Comparison of ENCODE assay signal across 1 cellular context in genomic region chr10:88843171-88843570, GRCh38.
A peak's percentile ranks its signal among the peaks of the same experiment; 100 is the strongest.
TF ChIP-seq lines count a peak whose summit lies in the region.

No MANE protein-coding gene starts in this region.

TF ChIP-seq in GM12878, 131 proteins besides CTCF, POLR2A, EP300 and RAD21:
- no peak for TF ChIP-seq ZSCAN29 (IDR thresholded peaks at IDR 0.05)
- TF ChIP-seq RUNX3 (IDR thresholded peaks at IDR 0.05; ENCODE audit: low read length) = peak; percentile 71
- TF ChIP-seq IKZF2 (IDR thresholded peaks at IDR 0.05) = peak; percentile 57 to 61; a peak in 2 of 4 replicates
- TF ChIP-seq DPF2 (IDR thresholded peaks at IDR 0.05) = peak; percentile 58; the same call in 1 of the 2 replicates
- TF ChIP-seq NR2F1 (conservative IDR thresholded peaks at IDR 0.05) = peak; percentile 93
- TF ChIP-seq MTA2 (IDR thresholded peaks at IDR 0.05; ENCODE audit: low read depth) = peak; percentile 61; the same call in 1 of the 2 replicates
- 0 out of 2 replicates have a peak, but pooled peaks have one; percentile 22 for TF ChIP-seq NFIC (IDR thresholded peaks at IDR 0.05; ENCODE audit: low read depth, low read length)
- TF ChIP-seq IKZF1 (conservative IDR thresholded peaks at IDR 0.05) = peak; percentile 72
- TF ChIP-seq RELB (IDR thresholded peaks at IDR 0.05; ENCODE audit: low read depth) = peak; percentile 31; the same call in 1 of the 2 replicates
- no peak for TF ChIP-seq SUPT20H (IDR thresholded peaks at IDR 0.05; ENCODE audit: borderline replicate concordance, control insufficient read depth, low read depth, low read length)
